Comparison of ENCODE assay signal across 13 cellular contexts in the genomic region with DNA sequence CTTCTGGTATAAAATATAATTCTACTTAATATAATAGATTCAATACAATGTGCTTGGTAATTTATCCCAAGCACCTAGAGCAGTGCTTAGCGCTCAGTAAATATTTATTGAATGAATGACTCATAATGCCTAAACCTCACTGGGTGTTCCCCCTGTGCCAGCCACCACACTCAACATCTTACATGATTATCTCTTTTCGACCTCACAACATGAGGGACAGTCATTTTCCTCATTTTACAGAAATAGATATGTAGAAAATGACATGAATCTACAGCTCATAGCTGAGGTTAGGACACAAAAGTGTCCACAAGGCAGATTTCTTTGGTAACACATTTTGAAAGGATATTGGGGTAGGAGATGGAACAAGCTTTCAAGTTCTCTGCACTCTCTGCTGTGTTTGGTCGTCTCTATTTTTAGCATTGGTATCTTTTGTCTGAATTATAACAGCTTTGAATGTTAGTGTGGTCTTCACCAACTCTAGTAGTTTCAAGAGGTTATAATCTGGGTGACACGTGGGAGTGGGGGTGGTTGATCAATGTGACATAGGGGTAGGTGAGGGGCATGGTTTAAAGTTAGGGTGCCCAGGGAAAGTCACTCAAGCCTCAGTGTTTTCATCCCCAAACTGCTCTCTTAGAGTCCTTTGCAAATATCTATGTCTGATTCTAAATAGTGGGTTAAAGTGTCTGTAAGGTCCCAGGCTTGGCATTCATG. TPM values are rescaled to one million over a fixed set of nuclear protein-coding genes. Genes with fewer than 3 reads are reported as not detected.
A peak's percentile ranks its signal among the peaks of the same experiment; 100 is the strongest.
DNase-seq lines count a peak whose midpoint lies in the region; ATAC-seq lines count a peak whose summit lies in the region.
"Had no signal": no experiment of that assay in that cellular context is flagged by ENCODE, and none has a peak within 500 bp of the region (broad histone marks: within the 10 kb centered on the region; RNA-seq: fewer than 3 reads in every experiment).

No MANE protein-coding gene starts in this region.

- no peaks in the 10 kb centered on the region for H3K36me3 Mint-ChIP-seq in activated T-helper 17 cell treated with anti-CD3 and anti-CD28 coated beads, Interleukin-2, amount 50 U/mL, for 72 hours (ENCODE audit: low read depth)

- H3K4me1 Mint-ChIP-seq in activated T-helper 17 cell treated with anti-CD3 and anti-CD28 coated beads, Interleukin-2, amount 50 U/mL, for 72 hours = peaks cover 3% of the 10 kb centered on the region

- DNase-seq in COLO668 (lab: John Stamatoyannopoulos, UW; ENCODE audit: unreplicated experiment) (peak; percentile 47), NCI-H1930 (lab: John Stamatoyannopoulos, UW) (no peak)
- no peak for DNase-seq in stimulated activated CD4-positive, alpha-beta T cell treated with anti-CD3 and anti-CD28 coated beads, Interleukin-12 subunit alpha, Interleukin-12 subunit beta, amount 100 ng/mL, for 4 hours
- DNase-seq in activated CD8-positive, alpha-beta memory T cell treated with anti-CD3 and anti-CD28 coated beads, Interleukin-2, amount 50 U/mL, for 48 hours = no peak
- DNase-seq: COR-L47, hippocampal formation, natural killer cell, NCI-H2107, SK-N-SH had no signal

- peak overlapping the region; percentile 21 for H3K27ac Mint-ChIP-seq in activated T-helper 17 cell treated with anti-CD3 and anti-CD28 coated beads, Interleukin-2, amount 50 U/mL, for 72 hours

- ATAC-seq in GM18861 (IDR thresholded peaks at IDR 0.05; ENCODE audit: unreplicated experiment) = peak; percentile 85
- ATAC-seq in HG03108 (IDR thresholded peaks at IDR 0.05; ENCODE audit: unreplicated experiment) = peak; percentile 74
- ATAC-seq in activated T-helper 17 cell treated with anti-CD3 and anti-CD28 coated beads, Interleukin-2, amount 50 U/mL, for 72 hours (replicated peaks) = peak; percentile 88
- no peak for ATAC-seq in GM19328 (IDR thresholded peaks at IDR 0.05; ENCODE audit: unreplicated experiment)

- no peaks in the 10 kb centered on the region for H3K27me3 Mint-ChIP-seq in activated T-helper 17 cell treated with anti-CD3 and anti-CD28 coated beads, Interleukin-2, amount 50 U/mL, for 72 hours

- H3K9me3 Mint-ChIP-seq in activated T-helper 17 cell treated with anti-CD3 and anti-CD28 coated beads, Interleukin-2, amount 50 U/mL, for 72 hours = peaks cover under 1% of the 10 kb centered on the region

- H3K4me3 Mint-ChIP-seq in activated T-helper 17 cell treated with anti-CD3 and anti-CD28 coated beads, Interleukin-2, amount 50 U/mL, for 72 hours = no peak overlapping the region
- H3K4me3 Mint-ChIP-seq: natural killer cell had no signal

RNA-seq across cellular contexts. Expression of a gene that starts 9.8 kb away (rescaled TPM):
- 1 to 10 TPM in 1 of 2 donors, under 1 TPM in 1; 0.52 to 2.0 TPM for total RNA-seq in activated T-helper 17 cell treated with anti-CD3 and anti-CD28 coated beads, Interleukin-2, amount 50 U/mL, for 72 hours

RNA-seq across cellular contexts. Expression of a gene that starts 37.6 kb away (rescaled TPM):
- 100 to 1,000 TPM; 392 to 483 TPM for total RNA-seq in activated T-helper 17 cell treated with anti-CD3 and anti-CD28 coated beads, Interleukin-2, amount 50 U/mL, for 72 hours

RNA-seq across cellular contexts. Expression of a gene that starts 51.9 kb away (rescaled TPM):
- 100 to 1,000 TPM; 206 to 271 TPM for total RNA-seq in activated T-helper 17 cell treated with anti-CD3 and anti-CD28 coated beads, Interleukin-2, amount 50 U/mL, for 72 hours
